ENCODE assay signal across 20 cellular contexts in genomic region chr5:158153508-158153907, GRCh38.
"Had no signal": no experiment of that assay in that cellular context is flagged by ENCODE, and none has a peak within 500 bp of the region (broad histone marks: within the 10 kb centered on the region; RNA-seq: fewer than 3 reads in every experiment).

No MANE protein-coding gene starts in this region.

- H3K36me3 ChIP-seq: colonic mucosa, esophagus muscularis mucosa, heart right ventricle, left ventricle myocardium inferior, spleen, suprapubic skin, transverse colon, upper lobe of right lung, uterus had no signal

- DNase-seq: colonic mucosa; effector CD8-positive, alpha-beta T cell; foreskin melanocyte; glutamatergic neuron; hippocampal formation; left ventricle myocardium inferior; mucosa of descending colon; naive B cell; spleen; stimulated activated naive B cell treated with anti-CD40 and anti-IgM and Interleukin-4, amounts not matched to agents 10 μg/mL and 1 μg/mL and 100 μg/mL, for 72 hours; transverse colon; upper lobe of right lung had no signal

- H3K4me1 ChIP-seq: colonic mucosa, parathyroid adenoma, spleen, transverse colon, upper lobe of right lung had no signal

- H3K9ac ChIP-seq: parathyroid adenoma had no signal

- ATAC-seq: natural killer cell treated with Interleukin-12 subunit alpha and Interleukin-12 subunit beta and Interleukin-15 and Interleukin-18, amount 100 ng/mL, for 72 hours; stimulated activated naive B cell treated with anti-CD40 and anti-IgM and Interleukin-4, amounts not matched to agents 10 μg/mL and 1 μg/mL and 100 μg/mL, for 72 hours had no signal

- H3K4me3 ChIP-seq: colonic mucosa, esophagus muscularis mucosa, heart right ventricle, left ventricle myocardium inferior, lung, mucosa of descending colon, skin epidermis, spleen, suprapubic skin, transverse colon, upper lobe of right lung, uterus had no signal

- H3K9me3 ChIP-seq: colonic mucosa, esophagus muscularis mucosa, heart right ventricle, mucosa of descending colon, spleen, suprapubic skin, transverse colon, upper lobe of right lung, uterus had no signal

- H3K27ac ChIP-seq: colonic mucosa, esophagus muscularis mucosa, heart right ventricle, left ventricle myocardium inferior, parathyroid adenoma, spleen, suprapubic skin, transverse colon, upper lobe of right lung, uterus had no signal

- H3K27me3 ChIP-seq: colonic mucosa, suprapubic skin, transverse colon, upper lobe of right lung, uterus had no signal
